1 cellular context compared by ENCODE assay signal in genomic region chr9:97940707-97941106, GRCh38.
TF ChIP-seq lines count a peak whose summit lies in the region.

No MANE protein-coding gene starts in this region.

TF ChIP-seq in K562, 482 proteins besides CTCF, POLR2A, EP300 and RAD21:
- TF ChIP-seq CBX3 (IDR thresholded peaks at IDR 0.05; ENCODE audit: borderline replicate concordance in 1 of 2, low read length in 2 of 2) (peak in 1 of 2 experiments; percentile 2; a peak in 1 of 3 replicates), ZFX (CRISPR knock-in tag; IDR thresholded peaks at IDR 0.05) (peak; percentile 3; the same call in 1 of the 2 replicates), PTRF (tag; IDR thresholded peaks at IDR 0.05) (no peak), CCNT2 (IDR thresholded peaks at IDR 0.05; ENCODE audit: borderline replicate concordance, extremely low read depth, insufficient read length, low read depth, low read length) (peak; percentile 35), HMBOX1 (IDR thresholded peaks at IDR 0.05) (peak; percentile 9), ATF1 (CRISPR knock-in tag; IDR thresholded peaks at IDR 0.05) (no peak), ATF1 (tag; IDR thresholded peaks at IDR 0.05) (no peak)
